In genomic region chr4:120056249-120056648, GRCh38 we compare ENCODE assay signal across 9 cellular contexts. TPM values are rescaled to one million over a fixed set of nuclear protein-coding genes. Genes with fewer than 3 reads are reported as not detected.
DNase-seq lines count a peak whose midpoint lies in the region; ATAC-seq and TF ChIP-seq lines count a peak whose summit lies in the region.
"Had no signal": no experiment of that assay in that cellular context is flagged by ENCODE, and none has a peak within 500 bp of the region (broad histone marks: within the 10 kb centered on the region; RNA-seq: fewer than 3 reads in every experiment).

No MANE protein-coding gene starts in this region.

- H3K36me3 ChIP-seq in colonic mucosa (no peaks in the 10 kb centered on the region), psoas muscle (ENCODE audit: insufficient read depth in 1 of 2, low read depth in 1 of 2) (no peaks in the 10 kb centered on the region)

- peaks cover 4% of the 10 kb centered on the region for H3K4me1 ChIP-seq in colonic mucosa
- peaks cover 37% of the 10 kb centered on the region for H3K4me1 ChIP-seq in psoas muscle

- no peak for TF ChIP-seq CTCF in colonic mucosa (IDR thresholded peaks at IDR 0.05)
- peak; percentile 12 for TF ChIP-seq CTCF in psoas muscle (IDR thresholded peaks at IDR 0.05)

- intact Hi-C loops in colonic mucosa (cut with DNase I) (loop anchor here (5.0 to 10.0 kb wide), 2 partner anchors 744 to 1071 kb away; no protein-coding TSS in a partner anchor), psoas muscle (cut with DNase I) (loop anchor here (10.0 kb wide), 2 partner anchors 501 to 751 kb away; a partner anchor contains a TSS), sciatic nerve (cut with DNase I) (loop anchor here (10.0 kb wide), 1 partner anchor 741 kb away; no protein-coding TSS in a partner anchor)

- H3K9ac ChIP-seq in colonic mucosa (ENCODE audit: low read depth in 2 of 2, low read length in 2 of 2): no peak overlapping the region

- DNase-seq in NCI-H2171 treated with DMSO at 0.1 percent for 48 hours (lab: John Stamatoyannopoulos, UW): peak; percentile 12
- DNase-seq in NCI-H2171 (lab: John Stamatoyannopoulos, UW): no peak
- DNase-seq in MV-4-11 (lab: John Stamatoyannopoulos, UW): peak; percentile 10
- DNase-seq in colonic mucosa: no peak
- DNase-seq in psoas muscle: no peak
- no peak for DNase-seq in activated T-cell treated with anti-CD3 and anti-CD28 coated beads for 4 hours
- no peak for DNase-seq in sciatic nerve (ENCODE audit: low spot score)
- DNase-seq: retina had no signal

- no peaks in the 10 kb centered on the region for H3K9me3 ChIP-seq in colonic mucosa
- H3K9me3 ChIP-seq in psoas muscle: no peaks in the 10 kb centered on the region

- no peak overlapping the region for H3K4me3 ChIP-seq in colonic mucosa
- no peak overlapping the region for H3K4me3 ChIP-seq in psoas muscle

- H3K27me3 ChIP-seq in colonic mucosa: no peaks in the 10 kb centered on the region
- H3K27me3 ChIP-seq in psoas muscle (ENCODE audit: insufficient read depth in 3 of 3, low read length in 2 of 3): no peaks in the 10 kb centered on the region

- H3K27ac ChIP-seq in colonic mucosa (peak overlapping the region; percentile 45), psoas muscle (no peak overlapping the region)

- ATAC-seq in psoas muscle: no peak
- no peak for ATAC-seq in GM18520 (IDR thresholded peaks at IDR 0.05; ENCODE audit: unreplicated experiment)
- no peak for ATAC-seq in sciatic nerve

RNA-seq across cellular contexts. Expression of gene MAD2L1, which starts 10.4 kb away (rescaled TPM):
- total RNA-seq in colonic mucosa (10 to 100 TPM; 13.7 to 35.9 TPM), psoas muscle (1 to 10 TPM; 1.0 to 1.3 (median 1.1) TPM), sciatic nerve (1.5 TPM)
- 1 to 10 TPM in 2 of 3 donors, under 1 TPM in 1; 0.72 to 3.7 (median 1.5) TPM for polyA plus RNA-seq in psoas muscle

Comparison
In these comparisons a context has a peak if more than half of its experiments do, and no peak if none do; other contexts are left out.
1. DNase-seq: peak in NCI-H2171 treated with DMSO at 0.1 percent for 48 hours (single experiment) and MV-4-11 (single experiment); none in NCI-H2171 (single experiment), colonic mucosa (single experiment), psoas muscle (0 of 2), activated T-cell treated with anti-CD3 and anti-CD28 coated beads for 4 hours (single experiment) and sciatic nerve (single experiment).